In the genomic region with DNA sequence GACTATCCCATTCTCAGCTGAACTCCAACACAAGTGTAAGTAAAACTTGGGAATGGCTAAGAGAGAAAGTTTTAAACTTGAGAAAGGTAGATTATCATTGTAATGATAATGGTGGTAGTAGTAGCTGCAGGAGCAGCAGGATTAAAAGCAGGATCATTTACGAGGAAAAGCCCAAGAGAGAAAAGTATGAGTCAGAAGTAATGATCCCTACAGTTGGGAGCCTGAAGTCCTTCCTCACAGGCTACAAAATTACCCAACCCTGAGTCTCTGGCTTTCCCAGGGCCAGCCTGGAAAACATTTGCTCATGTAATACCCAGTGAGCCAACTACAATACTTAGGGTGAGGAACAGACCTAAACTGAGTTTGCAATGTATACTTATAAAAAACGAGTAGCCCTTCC, we compare ENCODE assay signal across 17 cellular contexts. TPM values are rescaled to one million over a fixed set of nuclear protein-coding genes. Genes with fewer than 3 reads are reported as not detected.
A peak's percentile ranks its signal among the peaks of the same experiment; 100 is the strongest.
DNase-seq lines count a peak whose midpoint lies in the region; ATAC-seq, FAIRE-seq and TF ChIP-seq lines count a peak whose summit lies in the region.
"Had no signal": no experiment of that assay in that cellular context is flagged by ENCODE, and none has a peak within 500 bp of the region (broad histone marks: within the 10 kb centered on the region; RNA-seq: fewer than 3 reads in every experiment).

No MANE protein-coding gene starts in this region.

- peak; percentile 69 for FAIRE-seq in H54 (lab: Jason Lieb, UNC)
- FAIRE-seq: colon, small intestine had no signal

- intact Hi-C loops in prostate gland (cut with DNase I), result no loop called here

- TF ChIP-seq POLR2A in H54 (IDR thresholded peaks at IDR 0.05; ENCODE audit: low read depth, low read length) (no peak), prostate gland (IDR thresholded peaks at IDR 0.05) (no peak)

- H3K4me3 ChIP-seq in prostate gland (no peak overlapping the region), coronary artery (no peak overlapping the region)
- H3K4me3 ChIP-seq: ovary, upper lobe of right lung had no signal

- no peaks in the 10 kb centered on the region for H3K27me3 ChIP-seq in prostate gland (replicated peaks; ENCODE audit: insufficient read depth)
- H3K27me3 ChIP-seq: ovary had no signal

- no peaks in the 10 kb centered on the region for H3K9me3 ChIP-seq in prostate gland
- H3K9me3 ChIP-seq: ovary, upper lobe of right lung had no signal

- DNase-seq in ACHN (peak; percentile 63), H54 (ENCODE audit: insufficient read length, low spot score) (no peak), amniotic stem cell (lab: John Stamatoyannopoulos, UW) (peak; percentile 28), glomerular visceral epithelial cell (ENCODE audit: extremely low spot score) (peak; percentile 52), prostate gland (ENCODE audit: low spot score) (no peak), coronary artery (ENCODE audit: low spot score) (no peak)
- DNase-seq: anterior cingulate cortex, NCI-H2171, ovary, RPMI8226, small intestine, upper lobe of right lung had no signal

- H3K36me3 ChIP-seq in prostate gland, result no peaks in the 10 kb centered on the region
- H3K36me3 ChIP-seq: ovary, upper lobe of right lung had no signal

- WGBS in prostate gland, result 41% methylated on average over 2 of the region's 2 CpGs

- in situ Hi-C loops in ACHN (cut with HindIII; ENCODE audit: low pct_ligation_motif_present, low pct_unique_long_range_greater_than_20kb, low sequenced_read_pairs), result no loop called here

- no peak for TF ChIP-seq CTCF in prostate gland (IDR thresholded peaks at IDR 0.05)
- TF ChIP-seq CTCF in coronary artery (IDR thresholded peaks at IDR 0.05), result no peak

- H3K4me1 ChIP-seq in prostate gland (replicated peaks), result no peaks in the 10 kb centered on the region

- ATAC-seq in HG02938 (IDR thresholded peaks at IDR 0.05; ENCODE audit: unreplicated experiment) (no peak), GM21360 (IDR thresholded peaks at IDR 0.05; ENCODE audit: unreplicated experiment) (no peak)
- ATAC-seq: left lobe of liver, upper lobe of right lung had no signal

- H3K27ac ChIP-seq in prostate gland (no peak overlapping the region), coronary artery (no peak overlapping the region)
- H3K27ac ChIP-seq: epithelial cell of prostate, ovary, upper lobe of right lung had no signal

RNA-seq across cellular contexts. Expression of a gene that starts 4.4 kb away (rescaled TPM):
- 10 to 100 TPM; 26.6 to 58.0 TPM for total RNA-seq in prostate gland

Comparison
In these comparisons a context has a peak if more than half of its experiments do, and no peak if none do; other contexts are left out.
1. DNase-seq: peak in ACHN (single experiment), amniotic stem cell (single experiment) and glomerular visceral epithelial cell (single experiment); none in H54 (single experiment), prostate gland (single experiment) and coronary artery (single experiment).